In the genomic region with DNA sequence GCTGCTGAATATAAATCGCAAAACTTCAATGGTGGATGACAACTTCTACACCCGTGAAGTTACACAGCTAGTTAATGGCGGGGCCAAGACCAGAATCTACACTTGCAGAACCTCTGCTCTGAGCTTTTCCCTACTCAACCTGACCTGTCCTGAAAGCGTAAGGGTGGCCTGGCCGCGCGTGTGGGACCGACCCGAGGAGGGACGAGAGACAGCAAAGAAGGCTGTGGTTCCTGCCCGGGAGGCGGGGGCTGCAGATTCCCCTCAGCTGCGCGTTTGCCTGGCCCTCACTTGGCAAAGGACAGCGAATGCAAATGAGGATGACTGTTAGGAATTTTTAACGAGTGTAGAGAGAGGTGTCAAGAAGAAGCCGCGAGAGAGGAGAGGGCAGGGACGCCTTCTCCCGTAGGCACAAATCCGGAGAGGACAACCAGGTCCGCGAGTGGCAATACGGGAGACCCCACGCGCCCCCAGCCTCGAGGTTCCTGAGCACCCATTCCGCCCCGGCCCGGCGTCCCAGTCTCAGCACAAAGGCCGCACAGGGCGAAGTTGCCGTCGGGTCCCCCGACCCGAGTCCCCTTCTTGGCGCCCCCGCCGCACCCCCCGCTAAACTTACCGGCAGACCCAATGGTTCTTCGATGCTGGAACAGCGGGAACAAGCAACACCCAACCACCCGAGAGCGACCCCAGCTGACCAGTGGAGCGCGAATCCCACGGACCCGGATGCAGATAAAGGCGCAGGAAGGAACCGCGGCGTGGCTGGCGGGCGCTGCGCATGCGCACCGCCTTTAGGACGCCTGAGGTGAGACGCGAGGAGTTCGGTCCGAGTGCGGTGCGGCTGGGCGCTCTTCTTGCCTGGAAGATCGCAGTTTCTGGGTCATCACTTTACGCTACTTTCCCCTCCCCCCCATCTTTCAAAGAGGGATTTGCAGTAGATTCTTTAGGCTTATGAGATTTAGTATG, we compare ENCODE assay signal across 8 cellular contexts. TPM values are rescaled to one million over a fixed set of nuclear protein-coding genes. Genes with fewer than 3 reads are reported as not detected.
DNase-seq lines count a peak whose midpoint lies in the region; ATAC-seq, FAIRE-seq and TF ChIP-seq lines count a peak whose summit lies in the region.

Gene GNPDA2, minus strand, starts transcription at position 696 of the 960 bp plus-strand sequence. CDS start 4,349 bp downstream, outside the sequence.

- no peaks in the 10 kb centered on the region for H3K36me3 ChIP-seq in BE2C
- H3K36me3 ChIP-seq in left lung, result no peaks in the 10 kb centered on the region

- peak within 1 kb of the TSS; percentile 94 for H3K4me3 ChIP-seq in BE2C (ENCODE audit: low read depth, low read length)
- H3K4me3 ChIP-seq in left lung, result peak within 1 kb of the TSS; percentile 71 to 74

- peak within 1 kb of the TSS; percentile 78 for H3K27ac Mint-ChIP-seq in dendritic cell treated with granulocyte-macrophage colony-stimulating factor and Interleukin-4, amounts not matched to agents 40 ng/mL and 50 ng/mL, for 4 days

- no peaks in the 10 kb centered on the region for H3K4me1 ChIP-seq in BE2C
- H3K4me1 ChIP-seq in left lung, result peaks cover 0 to 19% of the 10 kb centered on the region in 2 donors

- peaks cover 16% of the 10 kb centered on the region for H3K4me1 Mint-ChIP-seq in dendritic cell treated with granulocyte-macrophage colony-stimulating factor and Interleukin-4, amounts not matched to agents 40 ng/mL and 50 ng/mL, for 4 days (ENCODE audit: low read depth)

- no peaks in the 10 kb centered on the region for H3K9me3 ChIP-seq in BE2C
- H3K9me3 ChIP-seq in left lung, result no peaks in the 10 kb centered on the region

- intact Hi-C loops in dendritic cell treated with granulocyte-macrophage colony-stimulating factor and Interleukin-4, amounts not matched to agents 40 ng/mL and 50 ng/mL, for 4 days (cut with micrococcal nuclease), result loop anchor here (2.0 kb wide), 1 partner anchor 47 kb away; the partner anchor contains the start of gene GUF1
- intact Hi-C loops in left lung (cut with DNase I), result no loop called here

- DNase-seq in BE2C (peak; percentile 93), GM19239 (ENCODE audit: insufficient read length, low spot score) (peak; percentile 71), NCI-H524 (lab: John Stamatoyannopoulos, UW) (peak; percentile 88 to 95), left lung (peak; percentile 91 to 95)
- DNase-seq in activated CD4-positive, alpha-beta T cell treated with anti-CD3 and anti-CD28 coated beads, Interleukin-2, amount 50 U/mL, for 1 hour, result peak; percentile 77
- peak; percentile 69 to 72 for DNase-seq in stimulated activated CD4-positive, alpha-beta T cell treated with anti-CD3 and anti-CD28 coated beads, Interleukin-2, amount 100 ng/mL, for 48 hours

- H3K4me3 Mint-ChIP-seq in dendritic cell treated with granulocyte-macrophage colony-stimulating factor and Interleukin-4, amounts not matched to agents 40 ng/mL and 50 ng/mL, for 4 days, result peak within 1 kb of the TSS; percentile 90

- H3K27me3 ChIP-seq in BE2C, result no peaks in the 10 kb centered on the region
- H3K27me3 ChIP-seq in left lung, result no peaks in the 10 kb centered on the region

- H3K27ac ChIP-seq in left lung, result peak within 1 kb of the TSS; percentile 71 to 79

- peaks cover 8% of the 10 kb centered on the region for H3K36me3 Mint-ChIP-seq in dendritic cell treated with granulocyte-macrophage colony-stimulating factor and Interleukin-4, amounts not matched to agents 40 ng/mL and 50 ng/mL, for 4 days (ENCODE audit: low read depth)

- peak; percentile 95 for FAIRE-seq in GM19239 (lab: Jason Lieb, UNC)

- peak; percentile 94 for ATAC-seq in HG03457 (IDR thresholded peaks at IDR 0.05; ENCODE audit: unreplicated experiment)
- peak; percentile 98 for ATAC-seq in left lung

- peaks cover 6% of the 10 kb centered on the region for H3K27me3 Mint-ChIP-seq in dendritic cell treated with granulocyte-macrophage colony-stimulating factor and Interleukin-4, amounts not matched to agents 40 ng/mL and 50 ng/mL, for 4 days

- TF ChIP-seq CTCF in BE2C (IDR thresholded peaks at IDR 0.05; ENCODE audit: low read depth, low read length) (peak; percentile 31; the same call in 1 of the 2 replicates), left lung (IDR thresholded peaks at IDR 0.05) (no peak)

- no peaks in the 10 kb centered on the region for H3K9me3 Mint-ChIP-seq in dendritic cell treated with granulocyte-macrophage colony-stimulating factor and Interleukin-4, amounts not matched to agents 40 ng/mL and 50 ng/mL, for 4 days

RNA-seq across cellular contexts. Expression of gene GNPDA2, which starts in this region (rescaled TPM):
- 10.7 TPM for polyA plus RNA-seq in BE2C (2012; ENCODE audit: insufficient read depth, insufficient read length, low read depth)
- 10 to 100 TPM; 12.1 to 13.6 TPM for total RNA-seq in left lung

Comparison
In these comparisons a context has a peak if more than half of its experiments do, and no peak if none do; other contexts are left out.
1. Peak in every context shown above with its lines: DNase-seq, ATAC-seq, H3K4me3 ChIP-seq and H3K27ac ChIP-seq.